18 cellular contexts compared by ENCODE assay signal in the genomic region with DNA sequence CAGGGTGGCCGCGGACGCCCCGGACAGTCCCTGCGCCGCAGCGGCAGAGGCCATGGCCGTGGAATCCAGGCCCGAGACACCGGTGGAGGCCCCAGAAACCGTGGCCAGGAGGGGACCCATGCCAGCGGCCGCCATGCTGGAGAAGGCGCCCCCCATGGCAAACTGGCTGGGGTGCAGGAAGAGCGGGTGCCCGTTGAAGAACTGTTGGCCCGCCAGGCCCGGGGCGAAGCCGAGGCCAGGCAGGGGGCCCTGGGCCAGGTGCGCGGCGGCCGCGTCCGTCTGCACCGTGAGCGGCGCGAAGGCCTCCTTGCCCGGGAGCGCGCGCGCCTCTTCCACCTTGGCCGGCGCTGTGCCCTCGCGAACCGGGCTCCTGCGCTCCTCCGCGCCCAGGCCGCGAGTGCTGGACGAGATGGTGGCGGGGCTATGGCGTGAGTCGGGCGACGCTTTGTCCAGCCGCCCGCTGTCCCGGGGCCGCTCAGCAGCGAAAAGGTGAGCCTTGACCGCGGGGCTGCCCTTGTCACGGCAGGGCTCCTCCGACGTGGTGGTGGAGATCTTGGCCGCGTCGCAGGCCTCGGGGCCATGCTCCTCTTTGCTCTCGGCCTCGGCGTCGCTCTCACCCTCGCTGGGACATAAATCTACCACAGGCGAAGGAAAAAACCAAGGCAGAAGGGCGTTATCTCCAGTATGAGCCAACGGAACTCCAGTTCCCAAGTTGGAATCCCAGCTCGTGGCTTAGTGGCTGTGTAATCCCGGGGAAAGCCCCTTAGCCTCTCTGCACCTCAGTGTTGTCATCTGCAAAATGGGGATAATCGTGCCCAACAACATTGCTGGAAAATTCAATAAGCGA. TPM values are rescaled to one million over a fixed set of nuclear protein-coding genes. Genes with fewer than 3 reads are reported as not detected.
DNase-seq lines count a peak whose midpoint lies in the region; ATAC-seq, FAIRE-seq and TF ChIP-seq lines count a peak whose summit lies in the region.
"Had no signal": no experiment of that assay in that cellular context is flagged by ENCODE, and none has a peak within 500 bp of the region (broad histone marks: within the 10 kb centered on the region; RNA-seq: fewer than 3 reads in every experiment).

No MANE protein-coding gene starts in this region.

- H3K4me2 ChIP-seq in K562 (ENCODE audit: insufficient read depth, low read length) = no peak overlapping the region

- FAIRE-seq in K562 (lab: Jason Lieb, UNC) = no peak

- TF ChIP-seq POLR2A in K562 (conservative IDR thresholded peaks at IDR 0.05) = no peak
- TF ChIP-seq POLR2A in thyroid gland (IDR thresholded peaks at IDR 0.05) = no peak

- no peak overlapping the region for H3K9ac ChIP-seq in K562 (ENCODE audit: insufficient read depth in 1 of 2, low read depth in 2 of 2, low read length in 2 of 2)

- H3K9me3 ChIP-seq in K562 (replicated peaks; ENCODE audit: control insufficient read depth, insufficient read depth, low read depth, low read length) (no peaks in the 10 kb centered on the region), lower lobe of right lung (no peaks in the 10 kb centered on the region), thyroid gland (no peaks in the 10 kb centered on the region), mucosa of descending colon (no peaks in the 10 kb centered on the region)
- H3K9me3 ChIP-seq: ovary, thoracic aorta had no signal

- H3K9me1 ChIP-seq in K562 (ENCODE audit: control insufficient read depth, insufficient read depth, low read length) = no peaks in the 10 kb centered on the region

- DNase-seq in HFF-Myc (ENCODE audit: extremely low read depth, low read depth) (no peak), K562 (ENCODE audit: extremely low read depth in 1 of 4, low spot score in 3 of 4) (no peak), lower lobe of right lung (no peak), thyroid gland (peak in 1 of 2 donors; percentile 11), mucosa of descending colon (no peak)
- DNase-seq: activated CD4-positive, alpha-beta T cell treated with anti-CD3 and anti-CD28 coated beads, Interleukin-2, amount 10 ng/mL, durations not matched to agents 7 days and 5 days; activated T-cell treated with anti-CD3 and anti-CD28 coated beads, Interleukin-2, amount 50 U/mL, for 4 hours; CD4-positive, alpha-beta memory T cell; midbrain; NCI-H1092 treated with DMSO at 0.1 percent for 48 hours; ovary; SHP77 treated with DMSO at 0.1 percent for 48 hours had no signal

- in situ Hi-C loops in K562 (cut with MboI) = no loop called here

- no TSS peak for BruUV-seq in K562 (replicated peaks; lab: Mats Ljungman, UMichigan)

- H3K4me3 ChIP-seq in HFF-Myc (replicated peaks; ENCODE audit: low read depth, low read length) (peak overlapping the region; percentile 73), K562 (no peak overlapping the region), lower lobe of right lung (peak overlapping the region; percentile 50), thyroid gland (replicated peaks in 1 of 3) (peak overlapping the region; percentile 2 to 36 (median 19)), mucosa of descending colon (no peak overlapping the region)
- H3K4me3 ChIP-seq: ovary, thoracic aorta had no signal

- no peak overlapping the region for H3K27ac ChIP-seq in K562 (ENCODE audit: extremely low read depth, low read depth, low read length)
- peak overlapping the region; percentile 84 for H3K27ac ChIP-seq in lower lobe of right lung
- H3K27ac ChIP-seq in thyroid gland = peak overlapping the region; percentile 92 to 99 (median 99)
- H3K27ac ChIP-seq: thoracic aorta had no signal

- H3K36me3 ChIP-seq in K562 (ENCODE audit: control insufficient read depth, insufficient read depth, low read length) (no peaks in the 10 kb centered on the region), lower lobe of right lung (peaks cover 19% of the 10 kb centered on the region), thyroid gland (peaks cover 35 to 36% of the 10 kb centered on the region in 2 donors), mucosa of descending colon (ENCODE audit: low read depth) (no peaks in the 10 kb centered on the region)
- H3K36me3 ChIP-seq: ovary, thoracic aorta had no signal

- H3K4me1 ChIP-seq in K562 (replicated peaks in 1 of 2; ENCODE audit: control insufficient read depth in 2 of 2, insufficient read depth in 2 of 2, low read length in 2 of 2) (peaks cover 0 to 5% of the 10 kb centered on the region in 2 experiments; a peak in 1 of 5 replicates), lower lobe of right lung (no peaks in the 10 kb centered on the region), thyroid gland (peaks cover 20 to 41% of the 10 kb centered on the region in 2 donors), mucosa of descending colon (ENCODE audit: low read depth) (no peaks in the 10 kb centered on the region)

- no peaks in the 10 kb centered on the region; the same call in 1 of the 2 replicates for H4K20me1 ChIP-seq in K562 (replicated peaks; ENCODE audit: control insufficient read depth, insufficient read depth, low read length)

- CTCF ChIA-PET in K562 (lab: Yijun Ruan, JAX; ENCODE audit: low intra/inter-chr PET ratio) = no interaction called here

- TF ChIP-seq CTCF in HFF-Myc (IDR thresholded peaks at IDR 0.05; ENCODE audit: low read depth, low read length, missing control alignments) = no peak
- no peak for TF ChIP-seq CTCF in K562 (IDR thresholded peaks at IDR 0.05 in 2 of 3, conservative IDR thresholded peaks at IDR 0.05 in 1 of 3; ENCODE audit: insufficient read depth in 2 of 3, low read depth in 1 of 3, low read length in 3 of 3)
- TF ChIP-seq CTCF in lower lobe of right lung (IDR thresholded peaks at IDR 0.05) = no peak
- TF ChIP-seq CTCF in thyroid gland (IDR thresholded peaks at IDR 0.05) = no peak
- TF ChIP-seq CTCF in mucosa of descending colon (IDR thresholded peaks at IDR 0.05) = no peak

- intact Hi-C loops in K562 (cut with micrococcal nuclease) = no loop called here
- intact Hi-C loops in lower lobe of right lung (cut with DNase I) = loop anchor here (10.0 kb wide), 1 partner anchor 1080 kb away; no protein-coding TSS in a partner anchor
- intact Hi-C loops in thyroid gland (cut with DNase I) = no loop called here
- intact Hi-C loops in mucosa of descending colon (cut with DNase I, micrococcal nuclease) = no loop called here

- POLR2A ChIA-PET in K562 (lab: Yijun Ruan, JAX) = no interaction called here

- H3K79me2 ChIP-seq in K562 (ENCODE audit: control insufficient read depth, insufficient read depth, low read length) = no peaks in the 10 kb centered on the region

- no peak for TF ChIP-seq EP300 in K562 (IDR thresholded peaks at IDR 0.05; ENCODE audit: low read length)

- ATAC-seq in K562 (no peak), lower lobe of right lung (peak in 1 of 2 donors; percentile 9), GM18867 (IDR thresholded peaks at IDR 0.05; ENCODE audit: unreplicated experiment) (no peak), mucosa of descending colon (no peak), HG03025 (IDR thresholded peaks at IDR 0.05; ENCODE audit: low FRiP score, unreplicated experiment) (no peak), GM18858 (IDR thresholded peaks at IDR 0.05; ENCODE audit: unreplicated experiment) (no peak)
- ATAC-seq: activated T-cell treated with anti-CD3 and anti-CD28 coated beads, Interleukin-2, amount 50 U/mL, for 4 hours; esophagus mucosa had no signal

- WGBS in K562 (ENCODE audit: insufficient coverage, low coverage, missing lambda C conversion rate) = 37% methylated on average over 53 of the region's 77 CpGs
- 28 to 40% methylated on average over 16 to 71 of the region's 77 CpGs for WGBS in thyroid gland, 2 donors

- H2AFZ ChIP-seq in K562 (ENCODE audit: low read depth, low read length) = no peak overlapping the region

- no peak for TF ChIP-seq RAD21 in K562 (CRISPR knock-in tag; conservative IDR thresholded peaks at IDR 0.05 in 1 of 2, IDR thresholded peaks at IDR 0.05 in 1 of 2)

- peaks cover 18 to 51% of the 10 kb centered on the region in 2 experiments for H3K27me3 ChIP-seq in K562 (ENCODE audit: control insufficient read depth in 2 of 2, insufficient read depth in 2 of 2, low read length in 2 of 2)
- peaks cover 42% of the 10 kb centered on the region for H3K27me3 ChIP-seq in lower lobe of right lung (ENCODE audit: low read depth)
- H3K27me3 ChIP-seq in thyroid gland = no peaks in the 10 kb centered on the region
- H3K27me3 ChIP-seq: ovary had no signal

TF ChIP-seq in K562, 482 proteins besides CTCF, POLR2A, EP300 and RAD21 (continues in another document):
- TF ChIP-seq RBM25 (IDR thresholded peaks at IDR 0.05; ENCODE audit: low read depth, low read length, severe bottlenecking) = peak; percentile 55

RNA-seq across cellular contexts. Expression of a gene that starts 9.6 kb away (rescaled TPM):
- total RNA-seq in K562 (2011; cell fraction: chromatin; rRNA removed; ENCODE audit: low replicate concordance) = 0.88 and 2.7 TPM in 2 replicates
- 1.3 and 1.5 TPM in 2 replicates for total RNA-seq in K562 (2011; cell fraction: nucleolus; rRNA removed)
- total RNA-seq in K562 (2011; cell fraction: nucleoplasm; rRNA removed) = 0.51 and 0.92 TPM in 2 replicates
- total RNA-seq in K562 (2014; rRNA removed) = 0.18 and 0.20 TPM in 2 replicates
- total RNA-seq in K562 (2014; rRNA removed; fragmentation: Illumina TruSeq; extraction: Trizol) = 0.15 and 0.38 TPM in 2 replicates
- 0.23 and 0.47 TPM in 2 replicates for total RNA-seq in K562 (2015; rRNA removed; fragmentation: Illumina TruSeq; extraction: Trizol)
- total RNA-seq in K562 (2021) = 0.60 and 0.81 TPM in 2 replicates
- 0.08 and 0.52 TPM in 2 replicates for polyA plus RNA-seq in K562 (2011; rRNA removed)
- polyA plus RNA-seq in K562 (2011; cell fraction: cytosol; rRNA removed) = 0.04 and 0.31 TPM in 2 replicates
- polyA plus RNA-seq in K562 (2011; cell fraction: nucleus; rRNA removed) = 3.5 TPM in 1 of 2 replicates, not detected in the other
- polyA plus RNA-seq in K562 (2012) = 0.24 and 0.35 TPM in 2 replicates
- polyA plus RNA-seq in K562 (2014; fragmentation: Illumina TruSeq; extraction: Trizol) = 0.35 and 0.42 TPM in 2 replicates
- under 1 TPM; 0.03 to 0.06 TPM for polyA plus RNA-seq in K562 (2014; fragmentation: Nextera tagmentation; extraction: Ambion mirVana)
- polyA plus RNA-seq in K562 (2014; rRNA removed) = 0.19 and 0.35 TPM in 2 replicates
- 1.4 TPM in 1 of 2 replicates, not detected in the other for polyA minus RNA-seq in K562 (2011; rRNA and poly(A)+ RNA removed)
- 0.38 and 0.73 TPM in 2 replicates for polyA minus RNA-seq in K562 (2011; cell fraction: cytosol; rRNA and poly(A)+ RNA removed)
- 0.22 and 2.6 TPM in 2 replicates for polyA minus RNA-seq in K562 (2011; cell fraction: nucleus; rRNA and poly(A)+ RNA removed)
- total RNA-seq in lower lobe of right lung = 50.9 TPM
- 100 to 1,000 TPM; 104 to 258 (median 192) TPM for total RNA-seq in thyroid gland
- 10 to 100 TPM in 2 of 3 donors, 1 to 10 TPM in 1; 8.1 to 13.9 (median 10.8) TPM for total RNA-seq in mucosa of descending colon
- total RNA-seq: activated CD4-positive, alpha-beta T cell treated with anti-CD3 and anti-CD28 coated beads, Interleukin-2, amount 10 ng/mL, durations not matched to agents 7 days and 5 days; CD4-positive, alpha-beta memory T cell; G401 had no signal
- polyA plus RNA-seq: CD4-positive, alpha-beta memory T cell had no signal

Comparison
In these comparisons a context has a peak if more than half of its experiments do, and no peak if none do; other contexts are left out.
1. H3K4me3 ChIP-seq: peak in HFF-Myc (single experiment), lower lobe of right lung (single experiment) and thyroid gland (3 of 3); none in K562 (single experiment) and mucosa of descending colon (single experiment).